In the genomic region with DNA sequence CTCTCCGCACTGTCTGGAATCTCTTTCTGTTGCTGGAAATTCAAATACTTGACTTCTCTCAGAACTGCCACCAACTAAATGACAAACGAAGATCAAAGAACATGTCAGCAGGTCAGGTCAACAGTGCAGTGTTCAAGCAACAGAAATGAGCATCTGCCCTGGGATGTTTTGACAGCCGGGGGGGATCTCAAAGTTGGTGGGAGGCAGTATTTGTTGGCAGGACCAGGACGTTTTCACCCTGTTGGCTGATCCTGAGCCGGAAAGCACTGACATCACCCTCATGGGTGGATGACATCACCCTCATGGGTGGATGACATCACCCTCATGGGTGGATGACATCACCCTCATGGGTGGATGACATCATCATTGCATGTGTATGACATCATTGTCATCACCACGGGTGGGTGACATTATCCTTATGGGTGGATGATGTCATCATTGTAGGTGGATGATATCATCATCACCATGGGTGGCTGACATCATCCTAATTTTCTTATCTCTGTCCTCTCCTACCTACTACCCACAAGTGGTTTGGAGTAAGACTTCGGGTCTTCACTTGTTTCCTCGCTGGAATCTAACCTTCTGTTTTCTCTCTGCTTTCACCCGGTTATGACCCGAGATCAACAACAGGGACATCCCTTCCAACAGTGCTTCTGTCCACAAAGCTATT, we compare ENCODE assay signal across 1 cellular context.
TF ChIP-seq lines count a peak whose summit lies in the region.

No MANE protein-coding gene starts in this region.

TF ChIP-seq in K562, 482 proteins besides CTCF, POLR2A, EP300 and RAD21 (continued from another document and continues in another):
- TF ChIP-seq, protein P1, sequence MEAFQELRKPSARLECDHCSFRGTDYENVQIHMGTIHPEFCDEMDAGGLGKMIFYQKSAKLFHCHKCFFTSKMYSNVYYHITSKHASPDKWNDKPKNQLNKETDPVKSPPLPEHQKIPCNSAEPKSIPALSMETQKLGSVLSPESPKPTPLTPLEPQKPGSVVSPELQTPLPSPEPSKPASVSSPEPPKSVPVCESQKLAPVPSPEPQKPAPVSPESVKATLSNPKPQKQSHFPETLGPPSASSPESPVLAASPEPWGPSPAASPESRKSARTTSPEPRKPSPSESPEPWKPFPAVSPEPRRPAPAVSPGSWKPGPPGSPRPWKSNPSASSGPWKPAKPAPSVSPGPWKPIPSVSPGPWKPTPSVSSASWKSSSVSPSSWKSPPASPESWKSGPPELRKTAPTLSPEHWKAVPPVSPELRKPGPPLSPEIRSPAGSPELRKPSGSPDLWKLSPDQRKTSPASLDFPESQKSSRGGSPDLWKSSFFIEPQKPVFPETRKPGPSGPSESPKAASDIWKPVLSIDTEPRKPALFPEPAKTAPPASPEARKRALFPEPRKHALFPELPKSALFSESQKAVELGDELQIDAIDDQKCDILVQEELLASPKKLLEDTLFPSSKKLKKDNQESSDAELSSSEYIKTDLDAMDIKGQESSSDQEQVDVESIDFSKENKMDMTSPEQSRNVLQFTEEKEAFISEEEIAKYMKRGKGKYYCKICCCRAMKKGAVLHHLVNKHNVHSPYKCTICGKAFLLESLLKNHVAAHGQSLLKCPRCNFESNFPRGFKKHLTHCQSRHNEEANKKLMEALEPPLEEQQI (IDR thresholded peaks at IDR 0.05) = 0 out of 2 replicates have a peak, but pooled peaks have one; percentile 28
- peak; percentile 17 for TF ChIP-seq HDAC3 (IDR thresholded peaks at IDR 0.05; ENCODE audit: borderline replicate concordance, partially characterized antibody)
- peak; percentile 99 for TF ChIP-seq MTA3 (IDR thresholded peaks at IDR 0.05; ENCODE audit: borderline replicate concordance)
- TF ChIP-seq, protein P2, sequence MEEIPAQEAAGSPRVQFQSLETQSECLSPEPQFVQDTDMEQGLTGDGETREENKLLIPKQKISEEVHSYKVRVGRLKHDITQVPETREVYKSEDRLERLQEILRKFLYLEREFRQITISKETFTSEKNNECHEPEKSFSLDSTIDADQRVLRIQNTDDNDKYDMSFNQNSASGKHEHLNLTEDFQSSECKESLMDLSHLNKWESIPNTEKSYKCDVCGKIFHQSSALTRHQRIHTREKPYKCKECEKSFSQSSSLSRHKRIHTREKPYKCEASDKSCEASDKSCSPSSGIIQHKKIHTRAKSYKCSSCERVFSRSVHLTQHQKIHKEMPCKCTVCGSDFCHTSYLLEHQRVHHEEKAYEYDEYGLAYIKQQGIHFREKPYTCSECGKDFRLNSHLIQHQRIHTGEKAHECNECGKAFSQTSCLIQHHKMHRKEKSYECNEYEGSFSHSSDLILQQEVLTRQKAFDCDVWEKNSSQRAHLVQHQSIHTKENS (CRISPR knock-in tag; IDR thresholded peaks at IDR 0.05) = no peak
- TF ChIP-seq, protein P3, sequence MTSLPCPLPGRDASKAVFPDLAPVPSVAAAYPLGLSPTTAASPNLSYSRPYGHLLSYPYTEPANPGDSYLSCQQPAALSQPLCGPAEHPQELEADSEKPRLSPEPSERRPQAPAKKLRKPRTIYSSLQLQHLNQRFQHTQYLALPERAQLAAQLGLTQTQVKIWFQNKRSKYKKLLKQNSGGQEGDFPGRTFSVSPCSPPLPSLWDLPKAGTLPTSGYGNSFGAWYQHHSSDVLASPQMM (CRISPR knock-in tag; IDR thresholded peaks at IDR 0.05) = no peak
- peak in 1 of 2 experiments; percentile 91; a peak in 2 of 4 replicates for TF ChIP-seq CSDE1 (IDR thresholded peaks at IDR 0.05)
- TF ChIP-seq NFE2 (IDR thresholded peaks at IDR 0.05; ENCODE audit: low read depth) = no peak
- TF ChIP-seq, protein P4, sequence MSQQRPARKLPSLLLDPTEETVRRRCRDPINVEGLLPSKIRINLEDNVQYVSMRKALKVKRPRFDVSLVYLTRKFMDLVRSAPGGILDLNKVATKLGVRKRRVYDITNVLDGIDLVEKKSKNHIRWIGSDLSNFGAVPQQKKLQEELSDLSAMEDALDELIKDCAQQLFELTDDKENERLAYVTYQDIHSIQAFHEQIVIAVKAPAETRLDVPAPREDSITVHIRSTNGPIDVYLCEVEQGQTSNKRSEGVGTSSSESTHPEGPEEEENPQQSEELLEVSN (IDR thresholded peaks at IDR 0.05; ENCODE audit: borderline replicate concordance in 1 of 2, extremely low read depth in 1 of 2, insufficient read depth in 1 of 2, insufficient read length in 1 of 2, low read depth in 1 of 2, low read length in 1 of 2, poor library complexity in 1 of 2, severe bottlenecking in 1 of 2) = no peak
- peak; percentile 100 for TF ChIP-seq NCOA1 (IDR thresholded peaks at IDR 0.05; ENCODE audit: low read depth)
- TF ChIP-seq, protein P5, sequence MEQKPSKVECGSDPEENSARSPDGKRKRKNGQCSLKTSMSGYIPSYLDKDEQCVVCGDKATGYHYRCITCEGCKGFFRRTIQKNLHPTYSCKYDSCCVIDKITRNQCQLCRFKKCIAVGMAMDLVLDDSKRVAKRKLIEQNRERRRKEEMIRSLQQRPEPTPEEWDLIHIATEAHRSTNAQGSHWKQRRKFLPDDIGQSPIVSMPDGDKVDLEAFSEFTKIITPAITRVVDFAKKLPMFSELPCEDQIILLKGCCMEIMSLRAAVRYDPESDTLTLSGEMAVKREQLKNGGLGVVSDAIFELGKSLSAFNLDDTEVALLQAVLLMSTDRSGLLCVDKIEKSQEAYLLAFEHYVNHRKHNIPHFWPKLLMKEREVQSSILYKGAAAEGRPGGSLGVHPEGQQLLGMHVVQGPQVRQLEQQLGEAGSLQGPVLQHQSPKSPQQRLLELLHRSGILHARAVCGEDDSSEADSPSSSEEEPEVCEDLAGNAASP (IDR thresholded peaks at IDR 0.05) = no peak
- TF ChIP-seq, protein P6, sequence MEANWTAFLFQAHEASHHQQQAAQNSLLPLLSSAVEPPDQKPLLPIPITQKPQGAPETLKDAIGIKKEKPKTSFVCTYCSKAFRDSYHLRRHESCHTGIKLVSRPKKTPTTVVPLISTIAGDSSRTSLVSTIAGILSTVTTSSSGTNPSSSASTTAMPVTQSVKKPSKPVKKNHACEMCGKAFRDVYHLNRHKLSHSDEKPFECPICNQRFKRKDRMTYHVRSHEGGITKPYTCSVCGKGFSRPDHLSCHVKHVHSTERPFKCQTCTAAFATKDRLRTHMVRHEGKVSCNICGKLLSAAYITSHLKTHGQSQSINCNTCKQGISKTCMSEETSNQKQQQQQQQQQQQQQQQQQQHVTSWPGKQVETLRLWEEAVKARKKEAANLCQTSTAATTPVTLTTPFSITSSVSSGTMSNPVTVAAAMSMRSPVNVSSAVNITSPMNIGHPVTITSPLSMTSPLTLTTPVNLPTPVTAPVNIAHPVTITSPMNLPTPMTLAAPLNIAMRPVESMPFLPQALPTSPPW (CRISPR knock-in tag; IDR thresholded peaks at IDR 0.05) = peak; percentile 29; the same call in 1 of the 2 replicates
- TF ChIP-seq HMGN3 (IDR thresholded peaks at IDR 0.05; ENCODE audit: borderline replicate concordance, extremely low read depth, insufficient read length, low read depth, low read length) = no peak
- TF ChIP-seq PTTG1 (tag; IDR thresholded peaks at IDR 0.05; ENCODE audit: low read depth) = no peak
- no peak for TF ChIP-seq ETS2 (tag; IDR thresholded peaks at IDR 0.05; ENCODE audit: borderline replicate concordance, poor library complexity, severe bottlenecking)
- peak; percentile 77; the same call in 1 of the 2 replicates for TF ChIP-seq SNIP1 (IDR thresholded peaks at IDR 0.05; ENCODE audit: low read depth)
- TF ChIP-seq BDP1 (IDR thresholded peaks at IDR 0.05; ENCODE audit: insufficient read depth, insufficient read length) = no peak
- TF ChIP-seq C11orf30 (IDR thresholded peaks at IDR 0.05; ENCODE audit: low read depth) = no peak
- TF ChIP-seq, protein P7, sequence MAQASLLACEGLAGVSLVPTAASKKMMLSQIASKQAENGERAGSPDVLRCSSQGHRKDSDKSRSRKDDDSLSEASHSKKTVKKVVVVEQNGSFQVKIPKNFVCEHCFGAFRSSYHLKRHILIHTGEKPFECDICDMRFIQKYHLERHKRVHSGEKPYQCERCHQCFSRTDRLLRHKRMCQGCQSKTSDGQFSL (CRISPR knock-in tag; IDR thresholded peaks at IDR 0.05) = 0 out of 2 replicates have a peak, but pooled peaks have one; percentile 27
- TF ChIP-seq, protein P7 (tag; IDR thresholded peaks at IDR 0.05) = no peak
- TF ChIP-seq, protein P8, sequence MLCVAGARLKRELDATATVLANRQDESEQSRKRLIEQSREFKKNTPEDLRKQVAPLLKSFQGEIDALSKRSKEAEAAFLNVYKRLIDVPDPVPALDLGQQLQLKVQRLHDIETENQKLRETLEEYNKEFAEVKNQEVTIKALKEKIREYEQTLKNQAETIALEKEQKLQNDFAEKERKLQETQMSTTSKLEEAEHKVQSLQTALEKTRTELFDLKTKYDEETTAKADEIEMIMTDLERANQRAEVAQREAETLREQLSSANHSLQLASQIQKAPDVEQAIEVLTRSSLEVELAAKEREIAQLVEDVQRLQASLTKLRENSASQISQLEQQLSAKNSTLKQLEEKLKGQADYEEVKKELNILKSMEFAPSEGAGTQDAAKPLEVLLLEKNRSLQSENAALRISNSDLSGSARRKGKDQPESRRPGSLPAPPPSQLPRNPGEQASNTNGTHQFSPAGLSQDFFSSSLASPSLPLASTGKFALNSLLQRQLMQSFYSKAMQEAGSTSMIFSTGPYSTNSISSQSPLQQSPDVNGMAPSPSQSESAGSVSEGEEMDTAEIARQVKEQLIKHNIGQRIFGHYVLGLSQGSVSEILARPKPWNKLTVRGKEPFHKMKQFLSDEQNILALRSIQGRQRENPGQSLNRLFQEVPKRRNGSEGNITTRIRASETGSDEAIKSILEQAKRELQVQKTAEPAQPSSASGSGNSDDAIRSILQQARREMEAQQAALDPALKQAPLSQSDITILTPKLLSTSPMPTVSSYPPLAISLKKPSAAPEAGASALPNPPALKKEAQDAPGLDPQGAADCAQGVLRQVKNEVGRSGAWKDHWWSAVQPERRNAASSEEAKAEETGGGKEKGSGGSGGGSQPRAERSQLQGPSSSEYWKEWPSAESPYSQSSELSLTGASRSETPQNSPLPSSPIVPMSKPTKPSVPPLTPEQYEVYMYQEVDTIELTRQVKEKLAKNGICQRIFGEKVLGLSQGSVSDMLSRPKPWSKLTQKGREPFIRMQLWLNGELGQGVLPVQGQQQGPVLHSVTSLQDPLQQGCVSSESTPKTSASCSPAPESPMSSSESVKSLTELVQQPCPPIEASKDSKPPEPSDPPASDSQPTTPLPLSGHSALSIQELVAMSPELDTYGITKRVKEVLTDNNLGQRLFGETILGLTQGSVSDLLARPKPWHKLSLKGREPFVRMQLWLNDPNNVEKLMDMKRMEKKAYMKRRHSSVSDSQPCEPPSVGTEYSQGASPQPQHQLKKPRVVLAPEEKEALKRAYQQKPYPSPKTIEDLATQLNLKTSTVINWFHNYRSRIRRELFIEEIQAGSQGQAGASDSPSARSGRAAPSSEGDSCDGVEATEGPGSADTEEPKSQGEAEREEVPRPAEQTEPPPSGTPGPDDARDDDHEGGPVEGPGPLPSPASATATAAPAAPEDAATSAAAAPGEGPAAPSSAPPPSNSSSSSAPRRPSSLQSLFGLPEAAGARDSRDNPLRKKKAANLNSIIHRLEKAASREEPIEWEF (CRISPR knock-in tag; IDR thresholded peaks at IDR 0.05) = no peak
- TF ChIP-seq NBN (IDR thresholded peaks at IDR 0.05; ENCODE audit: low read depth) = peak; percentile 93
- peak; percentile 72; the same call in 1 of the 2 replicates for TF ChIP-seq KLF1 (tag; IDR thresholded peaks at IDR 0.05)
- no peak for TF ChIP-seq ZNF699 (CRISPR knock-in tag; IDR thresholded peaks at IDR 0.05; ENCODE audit: insufficient replicate concordance)
- peak; percentile 91 for TF ChIP-seq SP1 (CRISPR knock-in tag; IDR thresholded peaks at IDR 0.05)
- TF ChIP-seq, protein P9, sequence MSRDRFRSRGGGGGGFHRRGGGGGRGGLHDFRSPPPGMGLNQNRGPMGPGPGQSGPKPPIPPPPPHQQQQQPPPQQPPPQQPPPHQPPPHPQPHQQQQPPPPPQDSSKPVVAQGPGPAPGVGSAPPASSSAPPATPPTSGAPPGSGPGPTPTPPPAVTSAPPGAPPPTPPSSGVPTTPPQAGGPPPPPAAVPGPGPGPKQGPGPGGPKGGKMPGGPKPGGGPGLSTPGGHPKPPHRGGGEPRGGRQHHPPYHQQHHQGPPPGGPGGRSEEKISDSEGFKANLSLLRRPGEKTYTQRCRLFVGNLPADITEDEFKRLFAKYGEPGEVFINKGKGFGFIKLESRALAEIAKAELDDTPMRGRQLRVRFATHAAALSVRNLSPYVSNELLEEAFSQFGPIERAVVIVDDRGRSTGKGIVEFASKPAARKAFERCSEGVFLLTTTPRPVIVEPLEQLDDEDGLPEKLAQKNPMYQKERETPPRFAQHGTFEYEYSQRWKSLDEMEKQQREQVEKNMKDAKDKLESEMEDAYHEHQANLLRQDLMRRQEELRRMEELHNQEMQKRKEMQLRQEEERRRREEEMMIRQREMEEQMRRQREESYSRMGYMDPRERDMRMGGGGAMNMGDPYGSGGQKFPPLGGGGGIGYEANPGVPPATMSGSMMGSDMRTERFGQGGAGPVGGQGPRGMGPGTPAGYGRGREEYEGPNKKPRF (IDR thresholded peaks at IDR 0.05; ENCODE audit: low read depth, low read length) = no peak
- TF ChIP-seq EZH2 (IDR thresholded peaks at IDR 0.05; ENCODE audit: borderline replicate concordance, low read depth, low read length) = no peak
